ENCODE assay signal across 14 cellular contexts in the genomic region with DNA sequence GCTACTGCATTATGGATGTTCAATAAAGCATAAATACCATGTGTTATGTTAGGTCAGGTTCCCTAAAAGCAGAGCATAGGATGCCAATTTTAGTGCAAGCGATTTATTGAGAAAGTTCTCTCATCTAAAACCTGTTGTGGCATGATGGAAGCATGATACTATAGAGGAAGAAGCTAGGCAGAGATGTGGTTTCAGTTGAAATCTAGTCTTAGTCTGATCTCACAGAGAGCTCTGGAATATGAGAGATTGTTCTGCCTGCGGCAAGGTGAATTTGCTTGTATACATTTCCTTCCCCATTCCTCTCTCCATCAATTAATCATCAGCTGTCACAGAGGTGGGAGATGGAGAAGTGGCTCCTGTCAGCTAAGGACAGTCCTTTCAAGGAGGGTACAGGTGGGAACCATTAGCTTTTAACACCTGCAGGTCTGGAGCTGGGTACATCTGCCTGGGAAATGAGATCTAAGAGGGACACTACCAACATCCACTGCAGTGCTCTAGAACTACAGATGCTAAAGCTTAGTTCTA.
"Had no signal": no experiment of that assay in that cellular context is flagged by ENCODE, and none has a peak within 500 bp of the region (broad histone marks: within the 10 kb centered on the region; RNA-seq: fewer than 3 reads in every experiment).

No MANE protein-coding gene starts in this region.

- H3K4me1 ChIP-seq: neural progenitor cell, testis, upper lobe of right lung had no signal

- DNase-seq: activated B cell treated with CpG ODN at 0.5 μM for 24 hours; activated CD4-positive, alpha-beta T cell treated with anti-CD3 and anti-CD28 coated beads, Interleukin-2, amount 50 U/mL, for 1 hour; activated naive CD4-positive, alpha-beta T cell treated with anti-CD3 and anti-CD28 coated beads, Interleukin-2, amount 10 ng/mL, durations not matched to agents 7 days and 5 days; activated T-cell treated with anti-CD3 and anti-CD28 coated beads for 4 hours; central memory CD4-positive, alpha-beta T cell; cortex of kidney; effector CD8-positive, alpha-beta T cell; hippocampal formation; ovary; stimulated activated CD4-positive, alpha-beta T cell treated with anti-CD3 and anti-CD28 coated beads, Interleukin-4, amount 100 ng/mL, for 24 hours; stimulated activated naive CD8-positive, alpha-beta T cell treated with anti-CD3 and anti-CD28 coated beads, Interleukin-15, amount 100 ng/mL, for 72 hours; testis; upper lobe of right lung had no signal

- H3K27ac ChIP-seq: neural progenitor cell, ovary, testis, upper lobe of right lung had no signal

- H2AFZ ChIP-seq: neural progenitor cell had no signal

- H3K27me3 ChIP-seq: neural progenitor cell, ovary, testis, upper lobe of right lung had no signal

- H3K4me2 ChIP-seq: neural progenitor cell had no signal

- H3K4me3 ChIP-seq: neural progenitor cell, ovary, testis, upper lobe of right lung had no signal

- ATAC-seq: stimulated activated naive CD8-positive, alpha-beta T cell treated with anti-CD3 and anti-CD28 coated beads, Interleukin-15, amount 100 ng/mL, for 72 hours; upper lobe of right lung had no signal

- H3K36me3 ChIP-seq: neural progenitor cell, ovary, upper lobe of right lung had no signal

- H3K9me3 ChIP-seq: ovary, testis, upper lobe of right lung had no signal
